In genomic region chr19:35045667-35046300, GRCh38 we compare ENCODE assay signal across 8 cellular contexts. TPM values are rescaled to one million over a fixed set of nuclear protein-coding genes. Genes with fewer than 3 reads are reported as not detected.
DNase-seq lines count a peak whose midpoint lies in the region; ATAC-seq, FAIRE-seq and TF ChIP-seq lines count a peak whose summit lies in the region.

No MANE protein-coding gene starts in this region.

- no peak for TF ChIP-seq RAD21 in HepG2 (CRISPR knock-in tag; IDR thresholded peaks at IDR 0.05)

- TF ChIP-seq CTCF in NB4 (IDR thresholded peaks at IDR 0.05; ENCODE audit: low read depth, low read length) (peak; percentile 28), HepG2 (CRISPR knock-in tag; IDR thresholded peaks at IDR 0.05) (peak; percentile 31; the same call in 1 of the 2 replicates)

- WGBS in HepG2 (ENCODE audit: low lambda C conversion rate) = 98% methylated on average over 6 of the region's 10 CpGs

- H3K9me3 ChIP-seq in HepG2 (ENCODE audit: low read length) = no peaks in the 10 kb centered on the region

- no peaks in the 10 kb centered on the region for H3K27me3 ChIP-seq in HepG2 (ENCODE audit: control insufficient read depth in 1 of 2, insufficient read depth in 2 of 2, low read length in 2 of 2)

- in situ Hi-C loops in HepG2 (cut with HindIII; ENCODE audit: extremely low pct_ligation_motif_present, low pct_unique_long_range_greater_than_20kb) = no loop called here

- peaks cover 57% of the 10 kb centered on the region for H3K79me2 ChIP-seq in HepG2 (ENCODE audit: insufficient read depth, low read length)

- ATAC-seq in GM19463 (IDR thresholded peaks at IDR 0.05; ENCODE audit: unreplicated experiment) (peak; percentile 68), HepG2 (no peak)

- POLR2A ChIA-PET in HepG2 (lab: Yijun Ruan, JAX) = no interaction called here

- TF ChIP-seq POLR2A in NB4 (IDR thresholded peaks at IDR 0.05; ENCODE audit: extremely low read depth, insufficient read length) = no peak
- TF ChIP-seq POLR2A in HepG2 (IDR thresholded peaks at IDR 0.05; ENCODE audit: insufficient read depth in 1 of 2, low read depth in 2 of 2, low read length in 2 of 2) = 0 out of 4 replicates have a peak, but pooled peaks of 1 of the 2 experiments have one; percentile 37

- peaks cover 50% of the 10 kb centered on the region for H3K4me1 ChIP-seq in HepG2 (ENCODE audit: insufficient read depth, low read length)

- CTCF ChIA-PET in HepG2 (lab: Yijun Ruan, JAX; ENCODE audit: low intra/inter-chr PET ratio, low total read pairs) = interaction anchor here (3.0 kb wide), 1 partner anchor 73 kb away, joined by 15 read pairs; no protein-coding TSS in a partner anchor

- TF ChIP-seq EP300 in HepG2 (IDR thresholded peaks at IDR 0.05; ENCODE audit: low read depth in 2 of 2, low read length in 2 of 2) = no peak
- no peak for TF ChIP-seq EP300 in HepG2 (CRISPR knock-in tag; IDR thresholded peaks at IDR 0.05; ENCODE audit: borderline replicate concordance)

- no peak overlapping the region for H3K27ac ChIP-seq in HepG2 (ENCODE audit: extremely low read length, insufficient read depth, low read length)

- FAIRE-seq in HepG2 (lab: Jason Lieb, UNC) = no peak

- H3K4me3 ChIP-seq in NB4 (ENCODE audit: low read depth, low read length) (no peak overlapping the region), HepG2 (replicated peaks in 1 of 3; ENCODE audit: insufficient read depth in 1 of 3, low read depth in 2 of 3, low read length in 3 of 3) (no peak overlapping the region)

- intact Hi-C loops in HepG2 (cut with micrococcal nuclease; ENCODE audit: unreplicated experiment) = no loop called here

- H3K36me3 ChIP-seq in HepG2 (replicated peaks in 1 of 2; ENCODE audit: control insufficient read depth in 1 of 2, insufficient read depth in 2 of 2, low read length in 2 of 2) = peaks cover 17 to 34% of the 10 kb centered on the region in 2 experiments

- H3K9ac ChIP-seq in HepG2 (ENCODE audit: insufficient read depth, low read depth, low read length) = no peak overlapping the region

- H2AFZ ChIP-seq in HepG2 (ENCODE audit: low read length) = no peak overlapping the region

- DNase-seq in DMS114 treated with DMSO at 0.1 percent for 48 hours (lab: John Stamatoyannopoulos, UW; ENCODE audit: unreplicated experiment) = peak; percentile 8
- DNase-seq in NB4 (ENCODE audit: low read depth) = peak; percentile 62
- peak; percentile 48 for DNase-seq in activated naive CD4-positive, alpha-beta T cell treated with anti-CD3 and anti-CD28 coated beads, Interleukin-2, amount 50 U/mL, for 16 hours
- no peak for DNase-seq in HepG2 (ENCODE audit: low spot score)
- DNase-seq in HuH-7.5 (ENCODE audit: low spot score) = no peak
- DNase-seq in NCI-H510A treated with DMSO at 0.1 percent for 48 hours (lab: John Stamatoyannopoulos, UW) = no peak
- no peak for DNase-seq in occipital lobe (lab: John Stamatoyannopoulos, UW)

- peaks cover 67% of the 10 kb centered on the region for H4K20me1 ChIP-seq in HepG2 (ENCODE audit: insufficient read depth, low read length)

- no TSS peak for BruUV-seq in HepG2 (replicated peaks; lab: Mats Ljungman, UMichigan)

- no peak overlapping the region for H3K4me2 ChIP-seq in HepG2 (ENCODE audit: low read depth, low read length)

TF ChIP-seq in HepG2, 621 proteins besides CTCF, POLR2A, EP300 and RAD21 (continues in another document):
- TF ChIP-seq POLR2AphosphoS5 (IDR thresholded peaks at IDR 0.05; ENCODE audit: low read depth, low read length) (peak; percentile 34; the same call in 1 of the 2 replicates), RBFOX2 (IDR thresholded peaks at IDR 0.05; ENCODE audit: low read depth, low read length) (peak; percentile 31; the same call in 1 of the 2 replicates), HNRNPL (IDR thresholded peaks at IDR 0.05; ENCODE audit: low read depth, low read length) (0 out of 2 replicates have a peak, but pooled peaks have one; percentile 9), ETV5 (CRISPR knock-in tag; IDR thresholded peaks at IDR 0.05; ENCODE audit: borderline replicate concordance) (0 out of 2 replicates have a peak, but pooled peaks have one; percentile 11), AGO2 (optimal IDR thresholded peaks at IDR 0.05; ENCODE audit: low read depth, low read length) (peak; percentile 34)

RNA-seq across cellular contexts. Expression of gene HPN, which starts 4.3 kb away (rescaled TPM):
- total RNA-seq in HepG2 (2016; rRNA removed; fragmentation: Illumina TruSeq; extraction: Trizol) (23.9 and 46.7 TPM in 2 replicates), occipital lobe (not detected)
- 42.7 and 50.6 TPM in 2 replicates for total RNA-seq in HepG2 (2016; cell fraction: cytosol; rRNA removed; fragmentation: Illumina TruSeq; extraction: Trizol; ENCODE audit: low read depth)
- 21.2 and 50.0 TPM in 2 replicates for total RNA-seq in HepG2 (2016; cell fraction: insoluble cytoplasmic fraction; rRNA removed; fragmentation: Illumina TruSeq; extraction: Trizol)
- 54.3 and 66.8 TPM in 2 replicates for total RNA-seq in HepG2 (2016; cell fraction: membrane; rRNA removed; fragmentation: Illumina TruSeq; extraction: Trizol)
- total RNA-seq in HepG2 (2016; cell fraction: nucleus; rRNA removed; fragmentation: Illumina TruSeq; extraction: Trizol) = 45.3 and 57.3 TPM in 2 replicates
- polyA plus RNA-seq in HepG2 (2011; rRNA removed) = 261 and 364 TPM in 2 replicates
- polyA plus RNA-seq in HepG2 (2011; cell fraction: cytosol; rRNA removed) = 287 and 379 TPM in 2 replicates
- polyA plus RNA-seq in HepG2 (2011; cell fraction: nucleus; rRNA removed) = 902 and 1,132 TPM in 2 replicates
- polyA plus RNA-seq in HepG2 (2012) = 157 and 225 TPM in 2 replicates
- polyA plus RNA-seq in HepG2 (2016; cell fraction: cytosol; fragmentation: Illumina TruSeq; extraction: Trizol; ENCODE audit: low read depth) = 63.0 and 76.1 TPM in 2 replicates
- 32.2 and 40.3 TPM in 2 replicates for polyA plus RNA-seq in HepG2 (2016; cell fraction: insoluble cytoplasmic fraction; fragmentation: Illumina TruSeq; extraction: Trizol; ENCODE audit: low read depth)
- polyA plus RNA-seq in HepG2 (2016; cell fraction: membrane; fragmentation: Illumina TruSeq; extraction: Trizol; ENCODE audit: low read depth) = 76.4 and 86.0 TPM in 2 replicates
- polyA plus RNA-seq in HepG2 (2016; cell fraction: nucleus; fragmentation: Illumina TruSeq; extraction: Trizol; ENCODE audit: insufficient read depth, low read depth) = 121 and 129 TPM in 2 replicates
- polyA minus RNA-seq in HepG2 (2011; rRNA and poly(A)+ RNA removed; ENCODE audit: low replicate concordance) = 189 TPM in 1 of 2 replicates, not detected in the other
- polyA minus RNA-seq in HepG2 (2011; cell fraction: cytosol; rRNA and poly(A)+ RNA removed) = 86.7 and 119 TPM in 2 replicates
- polyA minus RNA-seq in HepG2 (2011; cell fraction: nucleus; rRNA and poly(A)+ RNA removed) = 78.7 and 86.0 TPM in 2 replicates

RNA-seq across cellular contexts. Expression of gene SCN1B, which starts 15.5 kb away (rescaled TPM):
- 1.5 and 2.7 TPM in 2 replicates for total RNA-seq in HepG2 (2016; rRNA removed; fragmentation: Illumina TruSeq; extraction: Trizol)
- total RNA-seq in HepG2 (2016; cell fraction: cytosol; rRNA removed; fragmentation: Illumina TruSeq; extraction: Trizol; ENCODE audit: low read depth) = 4.5 and 6.0 TPM in 2 replicates
- 1.1 and 2.5 TPM in 2 replicates for total RNA-seq in HepG2 (2016; cell fraction: insoluble cytoplasmic fraction; rRNA removed; fragmentation: Illumina TruSeq; extraction: Trizol)
- 6.4 and 8.1 TPM in 2 replicates for total RNA-seq in HepG2 (2016; cell fraction: membrane; rRNA removed; fragmentation: Illumina TruSeq; extraction: Trizol)
- 1.5 and 2.0 TPM in 2 replicates for total RNA-seq in HepG2 (2016; cell fraction: nucleus; rRNA removed; fragmentation: Illumina TruSeq; extraction: Trizol)
- 20.1 and 24.5 TPM in 2 replicates for polyA plus RNA-seq in HepG2 (2011; rRNA removed)
- 14.0 and 14.1 TPM in 2 replicates for polyA plus RNA-seq in HepG2 (2011; cell fraction: cytosol; rRNA removed)
- 42.7 and 48.8 TPM in 2 replicates for polyA plus RNA-seq in HepG2 (2011; cell fraction: nucleus; rRNA removed)
- polyA plus RNA-seq in HepG2 (2012) = 5.5 and 5.6 TPM in 2 replicates
- 8.2 and 8.5 TPM in 2 replicates for polyA plus RNA-seq in HepG2 (2016; cell fraction: cytosol; fragmentation: Illumina TruSeq; extraction: Trizol; ENCODE audit: low read depth)
- polyA plus RNA-seq in HepG2 (2016; cell fraction: insoluble cytoplasmic fraction; fragmentation: Illumina TruSeq; extraction: Trizol; ENCODE audit: low read depth) = 1.9 and 2.0 TPM in 2 replicates
- 8.0 and 8.2 TPM in 2 replicates for polyA plus RNA-seq in HepG2 (2016; cell fraction: membrane; fragmentation: Illumina TruSeq; extraction: Trizol; ENCODE audit: low read depth)
- polyA plus RNA-seq in HepG2 (2016; cell fraction: nucleus; fragmentation: Illumina TruSeq; extraction: Trizol; ENCODE audit: insufficient read depth, low read depth) = 6.6 and 6.8 TPM in 2 replicates
- polyA minus RNA-seq in HepG2 (2011; rRNA and poly(A)+ RNA removed; ENCODE audit: low replicate concordance) = 0.89 and 10.7 TPM in 2 replicates
- polyA minus RNA-seq in HepG2 (2011; cell fraction: cytosol; rRNA and poly(A)+ RNA removed) = 4.2 TPM in 2 replicates
- polyA minus RNA-seq in HepG2 (2011; cell fraction: nucleus; rRNA and poly(A)+ RNA removed) = 10.8 and 11.2 TPM in 2 replicates
- total RNA-seq in occipital lobe = 1.1 TPM

RNA-seq across cellular contexts. Expression of gene GRAMD1A, which starts 45.7 kb away (rescaled TPM):
- total RNA-seq in HepG2 (2016; rRNA removed; fragmentation: Illumina TruSeq; extraction: Trizol) (8.0 and 14.7 TPM in 2 replicates), occipital lobe (29.6 TPM)
- 23.3 and 25.4 TPM in 2 replicates for total RNA-seq in HepG2 (2016; cell fraction: cytosol; rRNA removed; fragmentation: Illumina TruSeq; extraction: Trizol; ENCODE audit: low read depth)
- total RNA-seq in HepG2 (2016; cell fraction: insoluble cytoplasmic fraction; rRNA removed; fragmentation: Illumina TruSeq; extraction: Trizol) = 7.2 and 15.9 TPM in 2 replicates
- 26.9 and 28.0 TPM in 2 replicates for total RNA-seq in HepG2 (2016; cell fraction: membrane; rRNA removed; fragmentation: Illumina TruSeq; extraction: Trizol)
- total RNA-seq in HepG2 (2016; cell fraction: nucleus; rRNA removed; fragmentation: Illumina TruSeq; extraction: Trizol) = 17.9 and 19.7 TPM in 2 replicates
- 171 and 181 TPM in 2 replicates for polyA plus RNA-seq in HepG2 (2011; rRNA removed)
- 68.5 and 120 TPM in 2 replicates for polyA plus RNA-seq in HepG2 (2011; cell fraction: cytosol; rRNA removed)
- 669 and 1,022 TPM in 2 replicates for polyA plus RNA-seq in HepG2 (2011; cell fraction: nucleus; rRNA removed)
- polyA plus RNA-seq in HepG2 (2012) = 68.6 and 85.6 TPM in 2 replicates
- polyA plus RNA-seq in HepG2 (2016; cell fraction: cytosol; fragmentation: Illumina TruSeq; extraction: Trizol; ENCODE audit: low read depth) = 47.6 and 52.1 TPM in 2 replicates
- 11.6 and 19.2 TPM in 2 replicates for polyA plus RNA-seq in HepG2 (2016; cell fraction: insoluble cytoplasmic fraction; fragmentation: Illumina TruSeq; extraction: Trizol; ENCODE audit: low read depth)
- polyA plus RNA-seq in HepG2 (2016; cell fraction: membrane; fragmentation: Illumina TruSeq; extraction: Trizol; ENCODE audit: low read depth) = 43.5 and 50.9 TPM in 2 replicates
- 55.7 and 69.0 TPM in 2 replicates for polyA plus RNA-seq in HepG2 (2016; cell fraction: nucleus; fragmentation: Illumina TruSeq; extraction: Trizol; ENCODE audit: insufficient read depth, low read depth)
- polyA minus RNA-seq in HepG2 (2011; rRNA and poly(A)+ RNA removed; ENCODE audit: low replicate concordance) = 32.3 and 120 TPM in 2 replicates
- 59.4 and 66.8 TPM in 2 replicates for polyA minus RNA-seq in HepG2 (2011; cell fraction: cytosol; rRNA and poly(A)+ RNA removed)
- 94.2 and 105 TPM in 2 replicates for polyA minus RNA-seq in HepG2 (2011; cell fraction: nucleus; rRNA and poly(A)+ RNA removed)

Comparison
In these comparisons a context has a peak if more than half of its experiments do, and no peak if none do; other contexts are left out.
1. DNase-seq: peak in DMS114 treated with DMSO at 0.1 percent for 48 hours (single experiment), NB4 (single experiment) and activated naive CD4-positive, alpha-beta T cell treated with anti-CD3 and anti-CD28 coated beads, Interleukin-2, amount 50 U/mL, for 16 hours (single experiment); none in HepG2 (single experiment), HuH-7.5 (single experiment), NCI-H510A treated with DMSO at 0.1 percent for 48 hours (single experiment) and occipital lobe (single experiment).
2. RNA of gene HPN, which starts 4.3 kb away (total RNA-seq): 21.2 to 66.8 TPM in HepG2; not detected in occipital lobe (single experiment); every median in the first group is over 10 times any median in the second.